18 cellular contexts compared by ENCODE assay signal in genomic region chr11:118768715-118769114, GRCh38. TPM values are rescaled to one million over a fixed set of nuclear protein-coding genes. Genes with fewer than 3 reads are reported as not detected.
DNase-seq lines count a peak whose midpoint lies in the region; ATAC-seq and TF ChIP-seq lines count a peak whose summit lies in the region.
"Had no signal": no experiment of that assay in that cellular context is flagged by ENCODE, and none has a peak within 500 bp of the region (broad histone marks: within the 10 kb centered on the region; RNA-seq: fewer than 3 reads in every experiment).

No MANE protein-coding gene starts in this region.

- H3K36me3 ChIP-seq in mesenchymal stem cell (ENCODE audit: control insufficient read depth in 1 of 2, insufficient read depth in 2 of 2, low read depth in 1 of 2, low read length in 2 of 2) (peaks cover 26 to 73% of the 10 kb centered on the region in 2 experiments), subcutaneous abdominal adipose tissue (ENCODE audit: control insufficient read depth in 5 of 5, insufficient read depth in 5 of 5, low read length in 5 of 5) (peaks cover 9 to 34% (median 22%) of the 10 kb centered on the region in 5 donors), mucosa of descending colon (ENCODE audit: low read depth) (peaks cover 6% of the 10 kb centered on the region)

- H3K9me3 ChIP-seq in right cardiac atrium (ENCODE audit: control insufficient read depth, low read length) (no peaks in the 10 kb centered on the region), mesenchymal stem cell (ENCODE audit: control insufficient read depth, low read length) (no peaks in the 10 kb centered on the region), subcutaneous abdominal adipose tissue (ENCODE audit: control insufficient read depth in 5 of 5, low read length in 5 of 5) (no peaks in the 10 kb centered on the region), mucosa of descending colon (no peaks in the 10 kb centered on the region)
- H3K9me3 ChIP-seq: Caco-2, right atrium auricular region had no signal

- H3K4me3 Mint-ChIP-seq in activated naive CD8-positive, alpha-beta T cell treated with anti-CD3 and anti-CD28 coated beads for 36 hours, result no peak overlapping the region

- no peak overlapping the region for H3K18ac ChIP-seq in mesenchymal stem cell (ENCODE audit: low read depth in 1 of 2, low read length in 2 of 2)

- H3K4me1 Mint-ChIP-seq in activated naive CD8-positive, alpha-beta T cell treated with anti-CD3 and anti-CD28 coated beads for 36 hours, result peaks cover 52% of the 10 kb centered on the region

- H2BK120ac ChIP-seq in mesenchymal stem cell (ENCODE audit: low read depth, low read length), result no peak overlapping the region

- WGBS in right cardiac atrium, result 59% methylated on average over 3 of the region's 3 CpGs
- WGBS in mesenchymal stem cell, result 100% methylated on average over 1 of the region's 3 CpGs

- H3K27ac Mint-ChIP-seq in activated naive CD8-positive, alpha-beta T cell treated with anti-CD3 and anti-CD28 coated beads for 36 hours, result peak overlapping the region; percentile 76

- H3K27me3 ChIP-seq in right cardiac atrium (ENCODE audit: control insufficient read depth, insufficient read depth) (no peaks in the 10 kb centered on the region), mesenchymal stem cell (ENCODE audit: control insufficient read depth in 1 of 2, insufficient read depth in 1 of 2, low read length in 2 of 2) (no peaks in the 10 kb centered on the region), subcutaneous abdominal adipose tissue (ENCODE audit: control insufficient read depth in 5 of 5, insufficient read depth in 4 of 5, low read length in 5 of 5) (no peaks in the 10 kb centered on the region)
- H3K27me3 ChIP-seq: right atrium auricular region had no signal

- H3K14ac ChIP-seq in mesenchymal stem cell (ENCODE audit: low read length in 2 of 2), result no peak overlapping the region

- no peak for ATAC-seq in right cardiac atrium
- no peak for ATAC-seq in Right ventricle myocardium inferior
- ATAC-seq in mucosa of descending colon, result no peak
- no peak for ATAC-seq in HG03095 (IDR thresholded peaks at IDR 0.05; ENCODE audit: unreplicated experiment)
- no peak for ATAC-seq in HG03520 (IDR thresholded peaks at IDR 0.05; ENCODE audit: unreplicated experiment)

- DNase-seq in right cardiac atrium (no peak), Right ventricle myocardium inferior (ENCODE audit: missing footprints) (no peak), mesenchymal stem cell (peak; percentile 30), mucosa of descending colon (no peak)
- DNase-seq in activated naive CD8-positive, alpha-beta T cell treated with anti-CD3 and anti-CD28 coated beads for 36 hours, result no peak
- DNase-seq: activated gamma-delta T cell, Caco-2, hippocampal formation, KBM-7, NCI-H2029 treated with DMSO at 0.1 percent for 48 hours, NCI-H510A treated with DMSO at 0.1 percent for 48 hours, Right ventricle myocardium superior, T-helper 1 cell had no signal

- H3K36me3 Mint-ChIP-seq in activated naive CD8-positive, alpha-beta T cell treated with anti-CD3 and anti-CD28 coated beads for 36 hours, result peaks cover 62% of the 10 kb centered on the region

- H3K4me2 ChIP-seq in mesenchymal stem cell (ENCODE audit: low read length, poor library complexity, severe bottlenecking), result no peak overlapping the region

- H2AFZ ChIP-seq in mesenchymal stem cell (ENCODE audit: low read depth, low read length), result no peak overlapping the region

- no peak overlapping the region for H2BK5ac ChIP-seq in mesenchymal stem cell (ENCODE audit: low read depth, low read length, poor library complexity, severe bottlenecking)

- no peaks in the 10 kb centered on the region for H3K27me3 Mint-ChIP-seq in activated naive CD8-positive, alpha-beta T cell treated with anti-CD3 and anti-CD28 coated beads for 36 hours

- H2BK15ac ChIP-seq in mesenchymal stem cell (ENCODE audit: low read depth, poor library complexity, severe bottlenecking), result no peak overlapping the region

- no peak overlapping the region for H3K23ac ChIP-seq in mesenchymal stem cell (ENCODE audit: low read length in 2 of 2)

- no peaks in the 10 kb centered on the region for H3K9me3 Mint-ChIP-seq in activated naive CD8-positive, alpha-beta T cell treated with anti-CD3 and anti-CD28 coated beads for 36 hours

- H3K4ac ChIP-seq in mesenchymal stem cell (ENCODE audit: low read depth in 1 of 2, low read length in 2 of 2), result no peak overlapping the region

- no peak overlapping the region for H4K91ac ChIP-seq in mesenchymal stem cell (ENCODE audit: low read length)

- H3K4me3 ChIP-seq in right cardiac atrium (ENCODE audit: low read length) (no peak overlapping the region), mesenchymal stem cell (ENCODE audit: insufficient read depth in 1 of 2, low read depth in 1 of 2, low read length in 2 of 2) (no peak overlapping the region), subcutaneous abdominal adipose tissue (ENCODE audit: low read depth in 1 of 5, low read length in 5 of 5) (no peak overlapping the region), mucosa of descending colon (no peak overlapping the region)
- H3K4me3 ChIP-seq: right atrium auricular region had no signal

- no peak overlapping the region for H2BK12ac ChIP-seq in mesenchymal stem cell (ENCODE audit: low read length in 2 of 2)

- H3K27ac ChIP-seq in right cardiac atrium (ENCODE audit: low read length) (peak overlapping the region; percentile 37), mesenchymal stem cell (ENCODE audit: low read length, poor library complexity, severe bottlenecking) (no peak overlapping the region), subcutaneous abdominal adipose tissue (ENCODE audit: low read depth, low read length) (peak overlapping the region; percentile 79)
- H3K27ac ChIP-seq: HL-60 had no signal

- H3K4me1 ChIP-seq in right cardiac atrium (ENCODE audit: control insufficient read depth, insufficient read depth, low read length) (peaks cover 8% of the 10 kb centered on the region), mesenchymal stem cell (ENCODE audit: control insufficient read depth, insufficient read depth, low read depth, low read length) (peaks cover 3% of the 10 kb centered on the region), subcutaneous abdominal adipose tissue (ENCODE audit: control insufficient read depth in 5 of 5, insufficient read depth in 5 of 5, low read length in 5 of 5) (peaks cover 0 to 62% (median 55%) of the 10 kb centered on the region in 5 donors), mucosa of descending colon (ENCODE audit: low read depth) (peaks cover 6% of the 10 kb centered on the region)

- H2AK5ac ChIP-seq in mesenchymal stem cell (ENCODE audit: low read length, severe bottlenecking), result peak overlapping the region; percentile 65

- H3K9ac ChIP-seq in mesenchymal stem cell (ENCODE audit: low read length) (no peak overlapping the region), subcutaneous abdominal adipose tissue (ENCODE audit: low read length in 5 of 5) (peak overlapping the region in 1 of 5 donors; percentile 28)

- no peak overlapping the region for H4K8ac ChIP-seq in mesenchymal stem cell (ENCODE audit: low read length)

- intact Hi-C loops in right cardiac atrium (cut with DNase I) (no loop called here), Right ventricle myocardium inferior (cut with DNase I) (no loop called here), mucosa of descending colon (cut with DNase I, micrococcal nuclease) (no loop called here)

- no peak for TF ChIP-seq CTCF in mucosa of descending colon (IDR thresholded peaks at IDR 0.05)

- peaks cover 3% of the 10 kb centered on the region for H3K79me1 ChIP-seq in mesenchymal stem cell (replicated peaks; ENCODE audit: low read length, poor library complexity, severe bottlenecking)

RNA-seq across cellular contexts. Expression of gene DDX6, which starts 22.2 kb away (rescaled TPM):
- total RNA-seq in right cardiac atrium (100 to 1,000 TPM; 126 to 149 (median 139) TPM), Right ventricle myocardium inferior (121 TPM), mucosa of descending colon (100 to 1,000 TPM in 1 of 3 donors, 10 to 100 TPM in 2; 86.9 to 158 (median 97.6) TPM)
- 38.0 TPM for polyA plus RNA-seq in right cardiac atrium
- 100 to 1,000 TPM; 148 to 150 TPM for total RNA-seq in activated naive CD8-positive, alpha-beta T cell treated with anti-CD3 and anti-CD28 coated beads for 36 hours
- polyA plus RNA-seq in mesenchymal stem cell (2013, experiment 1 of 2), result 49.6 TPM
- polyA plus RNA-seq in mesenchymal stem cell (2013, experiment 2 of 2), result 51.6 TPM
